In genomic region chr6:118656822-118657451, GRCh38 we compare ENCODE assay signal across 15 cellular contexts. TPM values are rescaled to one million over a fixed set of nuclear protein-coding genes. Genes with fewer than 3 reads are reported as not detected.
DNase-seq lines count a peak whose midpoint lies in the region; ATAC-seq, FAIRE-seq and TF ChIP-seq lines count a peak whose summit lies in the region.
"Had no signal": no experiment of that assay in that cellular context is flagged by ENCODE, and none has a peak within 500 bp of the region (broad histone marks: within the 10 kb centered on the region; RNA-seq: fewer than 3 reads in every experiment).

No MANE protein-coding gene starts in this region.

- BruUV-seq in Calu3 (replicated peaks; lab: Mats Ljungman, UMichigan), result no TSS peak

- H3K4me1 ChIP-seq in naive thymus-derived CD4-positive, alpha-beta T cell (ENCODE audit: control insufficient read depth in 2 of 2, insufficient read depth in 2 of 2, low read length in 2 of 2), result peaks cover 45 to 57% of the 10 kb centered on the region in 2 donors
- no peaks in the 10 kb centered on the region for H3K4me1 ChIP-seq in colonic mucosa
- H3K4me1 ChIP-seq: prostate gland had no signal

- no peak overlapping the region for H3K27ac ChIP-seq in CD4-positive, alpha-beta T cell (ENCODE audit: low read depth, low read length)
- H3K27ac ChIP-seq in naive thymus-derived CD4-positive, alpha-beta T cell (ENCODE audit: low read depth, low read length), result peak overlapping the region; percentile 40
- no peak overlapping the region for H3K27ac ChIP-seq in colonic mucosa
- H3K27ac ChIP-seq: C4-2B, prostate gland had no signal

- TF ChIP-seq CTCF in CD4-positive, alpha-beta T cell (IDR thresholded peaks at IDR 0.05), result no peak
- TF ChIP-seq CTCF in Calu3 (IDR thresholded peaks at IDR 0.05; ENCODE audit: unreplicated experiment), result no peak
- no peak for TF ChIP-seq CTCF in colonic mucosa (IDR thresholded peaks at IDR 0.05)

- peaks cover 14% of the 10 kb centered on the region for H3K36me3 Mint-ChIP-seq in CD4-positive, alpha-beta T cell (ENCODE audit: low read depth)
- H3K36me3 Mint-ChIP-seq in activated CD4-positive, alpha-beta memory T cell treated with anti-CD3 and anti-CD28 coated beads, Interleukin-2, amount 10 ng/mL, durations not matched to agents 7 days and 5 days (ENCODE audit: low read depth), result peaks cover 21% of the 10 kb centered on the region
- peaks cover 0 to 28% (median 3%) of the 10 kb centered on the region in 5 donors for H3K36me3 Mint-ChIP-seq in naive thymus-derived CD4-positive, alpha-beta T cell
- H3K36me3 Mint-ChIP-seq in Calu3 (ENCODE audit: insufficient read depth, unreplicated experiment), result peaks cover under 1% of the 10 kb centered on the region

- no peaks in the 10 kb centered on the region for H3K27me3 ChIP-seq in CD4-positive, alpha-beta T cell (ENCODE audit: control insufficient read depth, insufficient read depth, low read length)
- no peaks in the 10 kb centered on the region for H3K27me3 ChIP-seq in naive thymus-derived CD4-positive, alpha-beta T cell (ENCODE audit: control insufficient read depth in 2 of 2, insufficient read depth in 2 of 2, low read length in 2 of 2)
- H3K27me3 ChIP-seq in colonic mucosa, result no peaks in the 10 kb centered on the region
- H3K27me3 ChIP-seq: transverse colon had no signal

- no peaks in the 10 kb centered on the region for H3K27me3 Mint-ChIP-seq in CD4-positive, alpha-beta T cell
- no peaks in the 10 kb centered on the region for H3K27me3 Mint-ChIP-seq in activated CD4-positive, alpha-beta memory T cell treated with anti-CD3 and anti-CD28 coated beads, Interleukin-2, amount 10 ng/mL, durations not matched to agents 7 days and 5 days
- no peaks in the 10 kb centered on the region for H3K27me3 Mint-ChIP-seq in naive thymus-derived CD4-positive, alpha-beta T cell
- H3K27me3 Mint-ChIP-seq in Calu3 (ENCODE audit: unreplicated experiment), result no peaks in the 10 kb centered on the region

- CTCF ChIA-PET in CD4-positive, alpha-beta T cell (lab: Charles Lee), result interaction anchor here (1.0 kb wide), 1 partner anchor 52 kb away, joined by 3 read pairs; no protein-coding TSS in a partner anchor
- CTCF ChIA-PET in activated CD4-positive, alpha-beta memory T cell treated with anti-CD3 and anti-CD28 coated beads, Interleukin-2, amount 10 ng/mL, durations not matched to agents 7 days and 5 days (lab: Charles Lee), result interaction anchor here (1.3 kb wide), 1 partner anchor 20 kb away, joined by 5 read pairs; no protein-coding TSS in a partner anchor
- CTCF ChIA-PET in naive thymus-derived CD4-positive, alpha-beta T cell (lab: Charles Lee), result interaction anchor here (1.2 kb wide), 1 partner anchor 53 kb away, joined by 5 read pairs; no protein-coding TSS in a partner anchor
- CTCF ChIA-PET in Calu3 (lab: Charles Lee), result no interaction called here

- ATAC-seq in CD4-positive, alpha-beta T cell (ENCODE audit: poor library complexity), result peak; percentile 71
- peak; percentile 62 for ATAC-seq in naive thymus-derived CD4-positive, alpha-beta T cell
- ATAC-seq in GM19324 (IDR thresholded peaks at IDR 0.05; ENCODE audit: low FRiP score, unreplicated experiment), result no peak
- ATAC-seq: left colon had no signal

- H3K9me3 ChIP-seq in CD4-positive, alpha-beta T cell (ENCODE audit: control insufficient read depth, low read length), result no peaks in the 10 kb centered on the region
- H3K9me3 ChIP-seq in naive thymus-derived CD4-positive, alpha-beta T cell (ENCODE audit: control insufficient read depth in 2 of 3, low read length in 3 of 3), result no peaks in the 10 kb centered on the region
- H3K9me3 ChIP-seq in colonic mucosa, result no peaks in the 10 kb centered on the region
- H3K9me3 ChIP-seq: prostate gland, transverse colon had no signal

- H3K27ac Mint-ChIP-seq in CD4-positive, alpha-beta T cell, result peak overlapping the region; percentile 61
- peak overlapping the region; percentile 50 for H3K27ac Mint-ChIP-seq in activated CD4-positive, alpha-beta memory T cell treated with anti-CD3 and anti-CD28 coated beads, Interleukin-2, amount 10 ng/mL, durations not matched to agents 7 days and 5 days
- H3K27ac Mint-ChIP-seq in naive thymus-derived CD4-positive, alpha-beta T cell, result peak overlapping the region; percentile 75 to 94 (median 88)
- H3K27ac Mint-ChIP-seq in Calu3 (ENCODE audit: unreplicated experiment), result no peak overlapping the region

- H3K9ac ChIP-seq in colonic mucosa (ENCODE audit: low read depth in 2 of 2, low read length in 2 of 2), result no peak overlapping the region

- POLR2A ChIA-PET in CD4-positive, alpha-beta T cell (lab: Charles Lee), result interaction anchor here (0.7 to 3.3 kb wide), 11 partner anchors 9 to 144 kb away, joined by 3 to 29 read pairs (median 4); no protein-coding TSS in a partner anchor
- POLR2A ChIA-PET in activated CD4-positive, alpha-beta memory T cell treated with anti-CD3 and anti-CD28 coated beads, Interleukin-2, amount 10 ng/mL, durations not matched to agents 7 days and 5 days (lab: Charles Lee), result interaction anchor here (0.6 to 1.5 kb wide), 4 partner anchors 8 to 128 kb away, joined by 3 to 15 read pairs (median 4); no protein-coding TSS in a partner anchor
- POLR2A ChIA-PET in naive thymus-derived CD4-positive, alpha-beta T cell (lab: Charles Lee), result interaction anchor here (0.6 to 2.6 kb wide), 13 partner anchors 7 to 247 kb away, joined by 3 to 20 read pairs (median 4); partner anchors contain the start of gene ASF1A

- H3K4me3 ChIP-seq in naive thymus-derived CD4-positive, alpha-beta T cell (ENCODE audit: low read length), result no peak overlapping the region
- no peak overlapping the region for H3K4me3 ChIP-seq in colonic mucosa
- H3K4me3 ChIP-seq: prostate gland, transverse colon had no signal

- intact Hi-C loops in CD4-positive, alpha-beta T cell (cut with DNase I, micrococcal nuclease), result loop anchor here (2.0 to 10.0 kb wide), 2 partner anchors 52 to 238 kb away; partner anchors contain the start of gene ASF1A (in 1 of the 2)
- intact Hi-C loops in naive thymus-derived CD4-positive, alpha-beta T cell (cut with micrococcal nuclease), result loop anchor here (1.0 to 10.0 kb wide), 3 partner anchors 7 to 418 kb away; partner anchors contain the start of gene FAM184A (in 1 of the 2)
- intact Hi-C loops in Calu3 (cut with micrococcal nuclease; ENCODE audit: unreplicated experiment), result no loop called here
- intact Hi-C loops in colonic mucosa (cut with DNase I), result no loop called here

- no peaks in the 10 kb centered on the region for H3K36me3 ChIP-seq in naive thymus-derived CD4-positive, alpha-beta T cell (ENCODE audit: control insufficient read depth in 2 of 3, insufficient read depth in 3 of 3, low read length in 3 of 3)
- no peaks in the 10 kb centered on the region for H3K36me3 ChIP-seq in colonic mucosa
- H3K36me3 ChIP-seq: prostate gland, transverse colon had no signal

- H3K4me3 Mint-ChIP-seq in CD4-positive, alpha-beta T cell, result peak overlapping the region; percentile 74
- no peak overlapping the region for H3K4me3 Mint-ChIP-seq in activated CD4-positive, alpha-beta memory T cell treated with anti-CD3 and anti-CD28 coated beads, Interleukin-2, amount 10 ng/mL, durations not matched to agents 7 days and 5 days
- H3K4me3 Mint-ChIP-seq in naive thymus-derived CD4-positive, alpha-beta T cell, result peak overlapping the region; percentile 49 to 84 (median 79)
- H3K4me3 Mint-ChIP-seq in Calu3 (ENCODE audit: low read depth, unreplicated experiment), result no peak overlapping the region

- DNase-seq in CD4-positive, alpha-beta T cell, result peak in 2 of 10 experiments; percentile 20
- DNase-seq in GM18507 (ENCODE audit: extremely low spot score, insufficient read length, low read depth) (no peak), Calu3 (no peak), Kasumi-1 (lab: John Stamatoyannopoulos, UW) (no peak), colonic mucosa (no peak)
- DNase-seq in activated CD4-positive, alpha-beta memory T cell treated with anti-CD3 and anti-CD28 coated beads, Interleukin-2, amount 10 ng/mL, durations not matched to agents 7 days and 5 days, result peak; percentile 24
- peak in 7 of 9 donors; percentile 40 to 64 (median 55) for DNase-seq in naive thymus-derived CD4-positive, alpha-beta T cell
- DNase-seq: EL, hippocampal formation, left colon, MV-4-11, transverse colon had no signal

- no peaks in the 10 kb centered on the region for H3K9me3 Mint-ChIP-seq in CD4-positive, alpha-beta T cell
- no peaks in the 10 kb centered on the region for H3K9me3 Mint-ChIP-seq in activated CD4-positive, alpha-beta memory T cell treated with anti-CD3 and anti-CD28 coated beads, Interleukin-2, amount 10 ng/mL, durations not matched to agents 7 days and 5 days
- peaks cover 0 to 2% (median 0%) of the 10 kb centered on the region in 11 donors for H3K9me3 Mint-ChIP-seq in naive thymus-derived CD4-positive, alpha-beta T cell
- H3K9me3 Mint-ChIP-seq in Calu3 (ENCODE audit: low read depth, unreplicated experiment), result no peaks in the 10 kb centered on the region

- peak; percentile 18 for FAIRE-seq in GM18507 (lab: Jason Lieb, UNC)

- H3K4me1 Mint-ChIP-seq in CD4-positive, alpha-beta T cell (ENCODE audit: low read depth), result peaks cover 75% of the 10 kb centered on the region
- peaks cover 34% of the 10 kb centered on the region for H3K4me1 Mint-ChIP-seq in activated CD4-positive, alpha-beta memory T cell treated with anti-CD3 and anti-CD28 coated beads, Interleukin-2, amount 10 ng/mL, durations not matched to agents 7 days and 5 days
- peaks cover 31 to 92% (median 69%) of the 10 kb centered on the region in 7 donors for H3K4me1 Mint-ChIP-seq in naive thymus-derived CD4-positive, alpha-beta T cell
- H3K4me1 Mint-ChIP-seq in Calu3 (ENCODE audit: low read depth, unreplicated experiment), result no peaks in the 10 kb centered on the region

RNA-seq across cellular contexts. Expression of gene CEP85L, which starts 5.5 kb away (rescaled TPM):
- total RNA-seq in CD4-positive, alpha-beta T cell, result 10 to 100 TPM; 76.2 to 80.7 TPM
- total RNA-seq in activated CD4-positive, alpha-beta memory T cell treated with anti-CD3 and anti-CD28 coated beads, Interleukin-2, amount 10 ng/mL, durations not matched to agents 7 days and 5 days, result 10 to 100 TPM; 36.2 to 38.0 TPM
- total RNA-seq in naive thymus-derived CD4-positive, alpha-beta T cell, result 10 to 100 TPM; 51.1 to 89.1 (median 78.6) TPM
- 10 to 100 TPM; 47.3 to 47.8 TPM for polyA plus RNA-seq in naive thymus-derived CD4-positive, alpha-beta T cell
- total RNA-seq in Calu3 (2022) (4.4 and 5.8 TPM in 2 replicates), colonic mucosa (1 to 10 TPM; 2.9 to 3.2 TPM)

Comparison
In these comparisons a context has a peak if more than half of its experiments do, and no peak if none do; other contexts are left out.
1. DNase-seq: peak in activated CD4-positive, alpha-beta memory T cell treated with anti-CD3 and anti-CD28 coated beads, Interleukin-2, amount 10 ng/mL, durations not matched to agents 7 days and 5 days (single experiment) and naive thymus-derived CD4-positive, alpha-beta T cell (7 of 9); none in GM18507 (single experiment), Calu3 (single experiment), Kasumi-1 (0 of 2) and colonic mucosa (single experiment).
2. H3K4me3 Mint-ChIP-seq: peak in CD4-positive, alpha-beta T cell (single experiment) and naive thymus-derived CD4-positive, alpha-beta T cell (10 of 10); none in activated CD4-positive, alpha-beta memory T cell treated with anti-CD3 and anti-CD28 coated beads, Interleukin-2, amount 10 ng/mL, durations not matched to agents 7 days and 5 days (single experiment) and Calu3 (single experiment).
3. intact Hi-C loops: an anchor here in CD4-positive, alpha-beta T cell (2.0 to 10.0 kb wide) and naive thymus-derived CD4-positive, alpha-beta T cell (1.0 to 10.0 kb wide); none called in Calu3 and colonic mucosa.